9 cellular contexts compared by ENCODE assay signal in the genomic region with DNA sequence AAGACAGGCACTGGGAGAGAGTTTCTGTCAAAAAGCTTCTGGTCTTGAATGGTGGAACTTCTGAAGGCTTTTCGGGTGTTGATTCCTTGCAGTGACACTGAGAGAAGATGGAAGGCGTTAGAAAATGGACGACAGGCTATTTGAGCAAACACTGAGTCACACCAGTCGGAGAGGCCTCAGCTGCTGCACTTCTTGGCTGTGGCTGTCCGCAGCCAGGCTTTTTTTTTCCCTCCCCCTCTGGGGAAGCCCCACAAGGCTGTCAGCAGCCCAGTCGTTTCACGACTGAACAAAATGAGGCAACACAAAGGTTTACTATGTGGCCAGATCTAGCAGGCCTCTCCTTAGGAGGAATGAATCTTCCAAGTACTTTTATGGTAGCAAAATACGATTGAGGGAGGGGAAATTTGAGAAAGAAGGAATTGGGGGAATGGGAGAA. TPM values are rescaled to one million over a fixed set of nuclear protein-coding genes. Genes with fewer than 3 reads are reported as not detected.
DNase-seq lines count a peak whose midpoint lies in the region; ATAC-seq and TF ChIP-seq lines count a peak whose summit lies in the region.
"Had no signal": no experiment of that assay in that cellular context is flagged by ENCODE, and none has a peak within 500 bp of the region (broad histone marks: within the 10 kb centered on the region; RNA-seq: fewer than 3 reads in every experiment).

No MANE protein-coding gene starts in this region.

- H3K27ac ChIP-seq in HL-60 (replicated peaks), result 0 out of 2 replicates have a peak overlapping the region, but pooled peaks have one; percentile 1
- peak overlapping the region in 1 of 2 donors; percentile 32 for H3K27ac ChIP-seq in aorta (ENCODE audit: low read depth in 1 of 2, low read length in 2 of 2)

- H3K36me3 Mint-ChIP-seq in activated CD4-positive, alpha-beta T cell treated with anti-CD3 and anti-CD28 coated beads for 36 hours (ENCODE audit: low read depth), result peaks cover 45% of the 10 kb centered on the region
- peaks cover 36% of the 10 kb centered on the region for H3K36me3 Mint-ChIP-seq in activated T-cell treated with anti-CD3 and anti-CD28 coated beads, Interleukin-2, amount 50 U/mL, for 4 hours (ENCODE audit: insufficient read depth)

- no peaks in the 10 kb centered on the region for H3K4me1 ChIP-seq in aorta (ENCODE audit: control insufficient read depth in 1 of 2, insufficient read depth in 2 of 2, low read length in 2 of 2)

- TF ChIP-seq CTCF in HL-60 (IDR thresholded peaks at IDR 0.05; ENCODE audit: insufficient read depth, low read length) (no peak), fibroblast of villous mesenchyme (IDR thresholded peaks at IDR 0.05; ENCODE audit: insufficient read depth, low read depth, low read length) (no peak)

- intact Hi-C loops in activated CD4-positive, alpha-beta T cell treated with anti-CD3 and anti-CD28 coated beads for 36 hours (cut with DNase I, micrococcal nuclease), result loop anchor here in 1 of 2 experiments (1.0 to 2.0 kb wide), 2 partner anchors 27 to 104 kb away; no protein-coding TSS in a partner anchor
- intact Hi-C loops in aorta (cut with DNase I), result loop anchor here in 1 of 2 donors (5.0 kb wide), 2 partner anchors 134 to 184 kb away; partner anchors contain the start of gene AHDC1

- ATAC-seq in activated CD4-positive, alpha-beta T cell treated with anti-CD3 and anti-CD28 coated beads for 36 hours, result peak; percentile 90
- peak; percentile 91 to 94 for ATAC-seq in activated T-cell treated with anti-CD3 and anti-CD28 coated beads, Interleukin-2, amount 50 U/mL, for 4 hours
- ATAC-seq in aorta (ENCODE audit: low FRiP score) (peak; percentile 91), HG03025 (IDR thresholded peaks at IDR 0.05; ENCODE audit: low FRiP score, unreplicated experiment) (no peak)

- no peaks in the 10 kb centered on the region for H3K9me3 Mint-ChIP-seq in activated CD4-positive, alpha-beta T cell treated with anti-CD3 and anti-CD28 coated beads for 36 hours (ENCODE audit: low read depth)
- H3K9me3 Mint-ChIP-seq in activated T-cell treated with anti-CD3 and anti-CD28 coated beads, Interleukin-2, amount 50 U/mL, for 4 hours, result no peaks in the 10 kb centered on the region

- peak overlapping the region; percentile 15 for H3K4me3 Mint-ChIP-seq in activated CD4-positive, alpha-beta T cell treated with anti-CD3 and anti-CD28 coated beads for 36 hours
- peak overlapping the region; percentile 39 for H3K4me3 Mint-ChIP-seq in activated T-cell treated with anti-CD3 and anti-CD28 coated beads, Interleukin-2, amount 50 U/mL, for 4 hours

- CTCF ChIA-PET in activated CD4-positive, alpha-beta T cell treated with anti-CD3 and anti-CD28 coated beads for 36 hours (lab: Charles Lee), result interaction anchor here (0.7 to 8.2 kb wide), 5 partner anchors 11 to 190 kb away, joined by 3 to 61 read pairs (median 4); no protein-coding TSS in a partner anchor

- H3K27me3 Mint-ChIP-seq in activated CD4-positive, alpha-beta T cell treated with anti-CD3 and anti-CD28 coated beads for 36 hours, result no peaks in the 10 kb centered on the region
- no peaks in the 10 kb centered on the region for H3K27me3 Mint-ChIP-seq in activated T-cell treated with anti-CD3 and anti-CD28 coated beads, Interleukin-2, amount 50 U/mL, for 4 hours (ENCODE audit: low read depth)

- H3K4me1 Mint-ChIP-seq in activated CD4-positive, alpha-beta T cell treated with anti-CD3 and anti-CD28 coated beads for 36 hours, result peaks cover 49% of the 10 kb centered on the region
- peaks cover 53% of the 10 kb centered on the region for H3K4me1 Mint-ChIP-seq in activated T-cell treated with anti-CD3 and anti-CD28 coated beads, Interleukin-2, amount 50 U/mL, for 4 hours (ENCODE audit: low read depth)

- DNase-seq in activated CD4-positive, alpha-beta T cell treated with anti-CD3 and anti-CD28 coated beads for 36 hours, result peak; percentile 79
- no peak for DNase-seq in activated CD4-positive, alpha-beta T cell treated with anti-CD3 and anti-CD28 coated beads for 1 hour
- DNase-seq in HL-60 (ENCODE audit: low read depth in 1 of 2, low spot score in 1 of 2) (no peak), fibroblast of villous mesenchyme (ENCODE audit: low read depth) (peak; percentile 97), occipital lobe (lab: John Stamatoyannopoulos, UW) (peak; percentile 62), aorta (peak; percentile 84 to 86)
- peak; percentile 24 for DNase-seq in activated T-cell treated with anti-CD3 and anti-CD28 coated beads, Interleukin-2, amount 50 U/mL, for 4 hours
- DNase-seq: DND-41 had no signal

- POLR2A ChIA-PET in activated CD4-positive, alpha-beta T cell treated with anti-CD3 and anti-CD28 coated beads for 36 hours (lab: Charles Lee), result interaction anchor here (0.6 kb wide), 2 partner anchors 17 to 23 kb away, joined by 3 to 4 read pairs; no protein-coding TSS in a partner anchor

- H3K9me3 ChIP-seq in aorta (ENCODE audit: control insufficient read depth, low read length), result no peaks in the 10 kb centered on the region

- H3K4me3 ChIP-seq in HL-60 (replicated peaks; ENCODE audit: insufficient read depth, low read length) (no peak overlapping the region), fibroblast of villous mesenchyme (ENCODE audit: low read depth, low read length) (no peak overlapping the region), aorta (ENCODE audit: low read length in 2 of 2) (no peak overlapping the region)

- H3K36me3 ChIP-seq in aorta (ENCODE audit: control insufficient read depth in 1 of 2, insufficient read depth in 2 of 2, low read length in 1 of 2), result peaks cover 8 to 20% of the 10 kb centered on the region in 2 donors

- H3K27me3 ChIP-seq in HL-60 (ENCODE audit: insufficient read depth, poor library complexity, severe bottlenecking), result no peaks in the 10 kb centered on the region
- H3K27me3 ChIP-seq in aorta (ENCODE audit: control insufficient read depth in 1 of 2, insufficient read depth in 2 of 2, low read length in 1 of 2), result no peaks in the 10 kb centered on the region

- peak overlapping the region; percentile 89 for H3K27ac Mint-ChIP-seq in activated CD4-positive, alpha-beta T cell treated with anti-CD3 and anti-CD28 coated beads for 36 hours

- WGBS in aorta, 2 donors, result 6 to 7% methylated on average over 8 of the region's 8 CpGs

RNA-seq across cellular contexts. Expression of gene GPR3, which starts 25.9 kb away (rescaled TPM):
- total RNA-seq in activated CD4-positive, alpha-beta T cell treated with anti-CD3 and anti-CD28 coated beads for 36 hours, result 1 to 10 TPM; 1.1 to 1.3 TPM
- total RNA-seq in activated T-cell treated with anti-CD3 and anti-CD28 coated beads, Interleukin-2, amount 50 U/mL, for 4 hours, result 1 to 10 TPM; 2.7 to 4.9 (median 3.4) TPM
- total RNA-seq in fibroblast of villous mesenchyme, result 0.64 and 0.86 TPM in 2 replicates
- not detected for total RNA-seq in occipital lobe
- under 1 TPM; 0.68 to 0.93 TPM for total RNA-seq in aorta
- polyA plus RNA-seq in aorta, result under 1 TPM in 1 of 2 donors, not detected in 1; 0.20 TPM

RNA-seq across cellular contexts. Expression of gene CD164L2, which starts 35.2 kb away (rescaled TPM):
- total RNA-seq in activated CD4-positive, alpha-beta T cell treated with anti-CD3 and anti-CD28 coated beads for 36 hours, result not detected
- not detected for total RNA-seq in activated T-cell treated with anti-CD3 and anti-CD28 coated beads, Interleukin-2, amount 50 U/mL, for 4 hours
- not detected in 2 replicates for total RNA-seq in fibroblast of villous mesenchyme
- total RNA-seq in occipital lobe, result not detected
- not detected for total RNA-seq in aorta
- not detected for polyA plus RNA-seq in aorta

RNA-seq across cellular contexts. Expression of gene FCN3, which starts 43.7 kb away (rescaled TPM):
- total RNA-seq in activated CD4-positive, alpha-beta T cell treated with anti-CD3 and anti-CD28 coated beads for 36 hours, result not detected
- under 1 TPM in 2 of 3 donors, not detected in 1; 0.33 to 0.34 TPM for total RNA-seq in activated T-cell treated with anti-CD3 and anti-CD28 coated beads, Interleukin-2, amount 50 U/mL, for 4 hours
- total RNA-seq in fibroblast of villous mesenchyme (not detected in 2 replicates), occipital lobe (not detected), aorta (10 to 100 TPM in 1 of 2 donors, 1 to 10 TPM in 1; 2.7 to 11.5 TPM)
- under 1 TPM; 0.15 to 0.50 TPM for polyA plus RNA-seq in aorta

RNA-seq across cellular contexts. Expression of gene MAP3K6, which starts 51.6 kb away (rescaled TPM):
- total RNA-seq in activated CD4-positive, alpha-beta T cell treated with anti-CD3 and anti-CD28 coated beads for 36 hours, result 1 to 10 TPM; 6.5 to 8.8 TPM
- 1 to 10 TPM; 3.1 to 4.8 (median 3.5) TPM for total RNA-seq in activated T-cell treated with anti-CD3 and anti-CD28 coated beads, Interleukin-2, amount 50 U/mL, for 4 hours
- total RNA-seq in fibroblast of villous mesenchyme (24.2 and 25.9 TPM in 2 replicates), occipital lobe (2.7 TPM), aorta (10 to 100 TPM; 84.8 to 90.3 TPM)
- polyA plus RNA-seq in aorta, result 100 to 1,000 TPM in 1 of 2 donors, 10 to 100 TPM in 1; 11.5 to 164 TPM

Comparison
In these comparisons a context has a peak if more than half of its experiments do, and no peak if none do; other contexts are left out.
1. DNase-seq: peak in activated CD4-positive, alpha-beta T cell treated with anti-CD3 and anti-CD28 coated beads for 36 hours (single experiment), activated T-cell treated with anti-CD3 and anti-CD28 coated beads, Interleukin-2, amount 50 U/mL, for 4 hours (single experiment), fibroblast of villous mesenchyme (single experiment), occipital lobe (single experiment) and aorta (2 of 2); none in activated CD4-positive, alpha-beta T cell treated with anti-CD3 and anti-CD28 coated beads for 1 hour (single experiment) and HL-60 (0 of 2).